8 cellular contexts compared by ENCODE assay signal in the genomic region with DNA sequence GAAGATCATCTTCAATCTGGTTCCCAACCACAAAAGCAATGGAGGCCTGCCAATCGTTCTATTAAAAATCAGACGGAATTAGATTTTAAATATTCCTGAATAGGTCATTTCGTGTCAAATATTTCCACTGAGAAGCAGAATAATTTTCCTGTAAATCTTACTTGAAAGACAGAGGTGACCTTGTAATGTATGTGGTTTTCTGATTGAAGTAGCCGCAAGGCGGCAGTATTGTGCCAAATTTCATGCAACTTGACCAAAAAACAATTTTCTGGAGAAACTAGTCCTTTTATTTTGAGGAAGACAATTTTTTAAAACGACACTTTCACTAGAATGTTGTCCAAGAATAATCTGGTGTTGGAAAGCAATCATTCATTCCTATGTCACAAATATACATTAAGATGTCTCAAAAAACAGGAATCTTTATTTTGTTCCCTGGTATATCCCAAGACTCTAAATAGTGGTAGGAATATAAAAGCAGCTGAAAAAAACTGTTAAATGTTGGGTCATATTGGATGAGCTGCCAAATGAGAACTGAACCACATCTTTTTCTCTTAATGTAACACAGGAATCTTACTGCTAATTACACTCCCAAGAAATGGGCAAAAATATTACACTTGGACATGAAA. TPM values are rescaled to one million over a fixed set of nuclear protein-coding genes. Genes with fewer than 3 reads are reported as not detected.
DNase-seq lines count a peak whose midpoint lies in the region; ATAC-seq, FAIRE-seq and TF ChIP-seq lines count a peak whose summit lies in the region.

No MANE protein-coding gene starts in this region.

- H4K20me1 ChIP-seq in PC-3 (ENCODE audit: low read length) (no peaks in the 10 kb centered on the region), HepG2 (ENCODE audit: insufficient read depth, low read length) (no peaks in the 10 kb centered on the region)

- no peaks in the 10 kb centered on the region for H3K36me3 ChIP-seq in CD8-positive, alpha-beta T cell (ENCODE audit: insufficient read depth, low read length)
- H3K36me3 ChIP-seq in PC-3 (ENCODE audit: low read depth, low read length) (no peaks in the 10 kb centered on the region), HepG2 (replicated peaks in 1 of 2; ENCODE audit: control insufficient read depth in 1 of 2, insufficient read depth in 2 of 2, low read length in 2 of 2) (no peaks in the 10 kb centered on the region), testis (ENCODE audit: low read depth, missing control alignments) (no peaks in the 10 kb centered on the region)

- no peak for TF ChIP-seq POLR2A in HepG2 (IDR thresholded peaks at IDR 0.05; ENCODE audit: insufficient read depth in 1 of 2, low read depth in 2 of 2, low read length in 2 of 2)
- no peak for TF ChIP-seq POLR2A in testis (IDR thresholded peaks at IDR 0.05)

- BruUV-seq in PC-3 (replicated peaks; lab: Mats Ljungman, UMichigan) (no TSS peak), HepG2 (replicated peaks; lab: Mats Ljungman, UMichigan) (no TSS peak)

- no peaks in the 10 kb centered on the region for H3K9me3 ChIP-seq in CD8-positive, alpha-beta T cell (ENCODE audit: low read length)
- H3K9me3 ChIP-seq in PC-3 (ENCODE audit: low read length) (no peaks in the 10 kb centered on the region), HepG2 (ENCODE audit: low read length) (no peaks in the 10 kb centered on the region), testis (no peaks in the 10 kb centered on the region)

- TF ChIP-seq EP300 in HepG2 (IDR thresholded peaks at IDR 0.05; ENCODE audit: low read depth in 2 of 2, low read length in 2 of 2) = no peak
- no peak for TF ChIP-seq EP300 in HepG2 (CRISPR knock-in tag; IDR thresholded peaks at IDR 0.05; ENCODE audit: borderline replicate concordance)

- CTCF ChIA-PET in CD8-positive, alpha-beta T cell (lab: Charles Lee) = no interaction called here
- CTCF ChIA-PET in PC-3 (lab: Charles Lee) (interaction anchor here (0.7 kb wide), 1 partner anchor 857 kb away, joined by 4 read pairs; no protein-coding TSS in a partner anchor), HepG2 (lab: Yijun Ruan, JAX; ENCODE audit: low intra/inter-chr PET ratio, low total read pairs) (interaction anchor here (1.0 kb wide), 1 partner anchor 74 kb away, joined by 3 read pairs; no protein-coding TSS in a partner anchor)

- in situ Hi-C loops in HepG2 (cut with HindIII; ENCODE audit: extremely low pct_ligation_motif_present, low pct_unique_long_range_greater_than_20kb) = loop anchor here (25.0 kb wide), 1 partner anchor 861 kb away; no protein-coding TSS in a partner anchor

- H3K4me3 Mint-ChIP-seq in CD8-positive, alpha-beta T cell = no peak overlapping the region
- H3K4me3 Mint-ChIP-seq in chondrocyte (ENCODE audit: unreplicated experiment) = no peak overlapping the region

- H3K9ac ChIP-seq in PC-3 (ENCODE audit: low read length) (no peak overlapping the region), HepG2 (ENCODE audit: insufficient read depth, low read depth, low read length) (no peak overlapping the region)

- no peaks in the 10 kb centered on the region for H3K27me3 ChIP-seq in CD8-positive, alpha-beta T cell (ENCODE audit: insufficient read depth, low read length)
- H3K27me3 ChIP-seq in PC-3 (ENCODE audit: low read length) (no peaks in the 10 kb centered on the region), HepG2 (ENCODE audit: control insufficient read depth in 1 of 2, insufficient read depth in 2 of 2, low read length in 2 of 2) (no peaks in the 10 kb centered on the region), testis (no peaks in the 10 kb centered on the region)

- FAIRE-seq in HepG2 (lab: Jason Lieb, UNC) = peak; percentile 40

- no peaks in the 10 kb centered on the region for H3K4me1 Mint-ChIP-seq in CD8-positive, alpha-beta T cell (ENCODE audit: low read depth)
- H3K4me1 Mint-ChIP-seq in chondrocyte (ENCODE audit: low read depth) = peaks cover 45% of the 10 kb centered on the region

- H3K4me1 ChIP-seq in CD8-positive, alpha-beta T cell (ENCODE audit: insufficient read depth, low read length) = no peaks in the 10 kb centered on the region
- peaks cover 17% of the 10 kb centered on the region; the same call in 1 of the 2 replicates for H3K4me1 ChIP-seq in PC-3 (ENCODE audit: insufficient read depth, low read length)
- no peaks in the 10 kb centered on the region for H3K4me1 ChIP-seq in HepG2 (ENCODE audit: insufficient read depth, low read length)
- H3K4me1 ChIP-seq in testis = no peaks in the 10 kb centered on the region

- H3K27ac Mint-ChIP-seq in CD8-positive, alpha-beta T cell = no peak overlapping the region
- no peak overlapping the region for H3K27ac Mint-ChIP-seq in chondrocyte (ENCODE audit: unreplicated experiment)

- no peak for TF ChIP-seq RAD21 in HepG2 (CRISPR knock-in tag; IDR thresholded peaks at IDR 0.05)

- H2AFZ ChIP-seq in PC-3 (ENCODE audit: low read length) = no peak overlapping the region
- no peak overlapping the region for H2AFZ ChIP-seq in HepG2 (ENCODE audit: low read length)

- H3K4me2 ChIP-seq in PC-3 (ENCODE audit: low read length) = no peak overlapping the region
- no peak overlapping the region for H3K4me2 ChIP-seq in HepG2 (ENCODE audit: low read depth, low read length)

- no peaks in the 10 kb centered on the region for H3K36me3 Mint-ChIP-seq in CD8-positive, alpha-beta T cell
- no peaks in the 10 kb centered on the region for H3K36me3 Mint-ChIP-seq in chondrocyte (ENCODE audit: low read depth)

- H3K9me2 ChIP-seq in PC-3 (replicated peaks; ENCODE audit: low read length) = no peaks in the 10 kb centered on the region

- no peaks in the 10 kb centered on the region for H3K79me2 ChIP-seq in PC-3 (ENCODE audit: low read length)
- no peaks in the 10 kb centered on the region for H3K79me2 ChIP-seq in HepG2 (ENCODE audit: insufficient read depth, low read length)

- no peak overlapping the region for H3K27ac ChIP-seq in CD8-positive, alpha-beta T cell (ENCODE audit: low read depth, low read length)
- H3K27ac ChIP-seq in PC-3 (ENCODE audit: low read length) (no peak overlapping the region), HepG2 (ENCODE audit: extremely low read length, insufficient read depth, low read length) (no peak overlapping the region), testis (no peak overlapping the region)

- WGBS in HepG2 (ENCODE audit: low lambda C conversion rate) = 3% methylated on average over 6 of the region's 6 CpGs
- WGBS in testis, 2 donors = 21 to 33% methylated on average over 6 of the region's 6 CpGs

- ATAC-seq in CD8-positive, alpha-beta T cell = no peak
- ATAC-seq in PC-3 (no peak), HepG2 (no peak), HG02840 (IDR thresholded peaks at IDR 0.05; ENCODE audit: low FRiP score, unreplicated experiment) (no peak), GM21825 (IDR thresholded peaks at IDR 0.05; ENCODE audit: unreplicated experiment) (no peak)

- no peak for DNase-seq in CD8-positive, alpha-beta T cell
- DNase-seq in HCEC 1CT (peak; percentile 37), PC-3 (peak; percentile 79), chondrocyte (ENCODE audit: low spot score) (no peak), HepG2 (ENCODE audit: low spot score) (peak; percentile 23), testis (peak; percentile 71)

- H3K27me3 Mint-ChIP-seq in CD8-positive, alpha-beta T cell (ENCODE audit: low read depth) = no peaks in the 10 kb centered on the region
- no peaks in the 10 kb centered on the region for H3K27me3 Mint-ChIP-seq in chondrocyte (ENCODE audit: low read depth)

- intact Hi-C loops in CD8-positive, alpha-beta T cell (cut with DNase I, micrococcal nuclease) = no loop called here
- intact Hi-C loops in PC-3 (cut with micrococcal nuclease) (loop anchor here (2.0 kb wide), 3 partner anchors 75 to 1127 kb away; no protein-coding TSS in a partner anchor), HepG2 (cut with micrococcal nuclease; ENCODE audit: unreplicated experiment) (loop anchor here (5.0 to 10.0 kb wide), 2 partner anchors 563 to 1126 kb away; no protein-coding TSS in a partner anchor), testis (cut with DNase I; ENCODE audit: low total_unique reads) (no loop called here)

- H3K4me3 ChIP-seq in CD8-positive, alpha-beta T cell (ENCODE audit: low read depth, low read length) = no peak overlapping the region
- H3K4me3 ChIP-seq in PC-3 (ENCODE audit: low read length) (no peak overlapping the region), HepG2 (replicated peaks in 1 of 3; ENCODE audit: insufficient read depth in 1 of 3, low read depth in 2 of 3, low read length in 3 of 3) (no peak overlapping the region), testis (no peak overlapping the region)

- no peaks in the 10 kb centered on the region for H3F3A ChIP-seq in PC-3 (ENCODE audit: low read length, unreplicated experiment)

- no peaks in the 10 kb centered on the region for H3K9me3 Mint-ChIP-seq in CD8-positive, alpha-beta T cell
- no peaks in the 10 kb centered on the region for H3K9me3 Mint-ChIP-seq in chondrocyte (ENCODE audit: low read depth)

- POLR2A ChIA-PET in CD8-positive, alpha-beta T cell (lab: Charles Lee) = no interaction called here
- POLR2A ChIA-PET in PC-3 (lab: Charles Lee; ENCODE audit: unreplicated experiment) (no interaction called here), HepG2 (lab: Yijun Ruan, JAX) (no interaction called here)

- peak; percentile 24 for TF ChIP-seq CTCF in CD8-positive, alpha-beta T cell (IDR thresholded peaks at IDR 0.05)
- TF ChIP-seq CTCF in PC-3 (conservative IDR thresholded peaks at IDR 0.05; ENCODE audit: low read depth, low read length) (peak; percentile 90), chondrocyte (IDR thresholded peaks at IDR 0.05) (peak; percentile 97), HepG2 (CRISPR knock-in tag; IDR thresholded peaks at IDR 0.05) (peak; percentile 67), testis (IDR thresholded peaks at IDR 0.05) (peak in 2 of 3 experiments; percentile 53 to 78)

RNA-seq across cellular contexts. Expression of gene SPAG17, which starts 33.6 kb away (rescaled TPM):
- not detected for total RNA-seq in CD8-positive, alpha-beta T cell
- total RNA-seq in PC-3 (2014; rRNA removed) (not detected in 2 replicates), chondrocyte (0.30 to 0.82 TPM in 2 of 3 replicates, not detected in the other), HepG2 (2016; rRNA removed; fragmentation: Illumina TruSeq; extraction: Trizol) (not detected in 2 replicates), testis (10 to 100 TPM; 34.6 to 95.7 TPM)
- total RNA-seq in HepG2 (2016; cell fraction: cytosol; rRNA removed; fragmentation: Illumina TruSeq; extraction: Trizol; ENCODE audit: low read depth) = not detected in 2 replicates
- total RNA-seq in HepG2 (2016; cell fraction: insoluble cytoplasmic fraction; rRNA removed; fragmentation: Illumina TruSeq; extraction: Trizol) = not detected in 2 replicates
- not detected in 2 replicates for total RNA-seq in HepG2 (2016; cell fraction: membrane; rRNA removed; fragmentation: Illumina TruSeq; extraction: Trizol)
- not detected in 2 replicates for total RNA-seq in HepG2 (2016; cell fraction: nucleus; rRNA removed; fragmentation: Illumina TruSeq; extraction: Trizol)
- polyA plus RNA-seq in HepG2 (2011; rRNA removed) (not detected in 2 replicates), testis (ENCODE audit: insufficient read depth, low read depth, low replicate concordance) (38.7 TPM)
- polyA plus RNA-seq in HepG2 (2011; cell fraction: cytosol; rRNA removed) = not detected in 2 replicates
- not detected in 2 replicates for polyA plus RNA-seq in HepG2 (2011; cell fraction: nucleus; rRNA removed)
- not detected in 2 replicates for polyA plus RNA-seq in HepG2 (2012)
- not detected in 2 replicates for polyA plus RNA-seq in HepG2 (2016; cell fraction: cytosol; fragmentation: Illumina TruSeq; extraction: Trizol; ENCODE audit: low read depth)
- not detected in 2 replicates for polyA plus RNA-seq in HepG2 (2016; cell fraction: insoluble cytoplasmic fraction; fragmentation: Illumina TruSeq; extraction: Trizol; ENCODE audit: low read depth)
- not detected in 2 replicates for polyA plus RNA-seq in HepG2 (2016; cell fraction: membrane; fragmentation: Illumina TruSeq; extraction: Trizol; ENCODE audit: low read depth)
- not detected in 2 replicates for polyA plus RNA-seq in HepG2 (2016; cell fraction: nucleus; fragmentation: Illumina TruSeq; extraction: Trizol; ENCODE audit: insufficient read depth, low read depth)
- not detected in 2 replicates for polyA minus RNA-seq in HepG2 (2011; rRNA and poly(A)+ RNA removed; ENCODE audit: low replicate concordance)
- polyA minus RNA-seq in HepG2 (2011; cell fraction: cytosol; rRNA and poly(A)+ RNA removed) = not detected in 2 replicates
- not detected in 2 replicates for polyA minus RNA-seq in HepG2 (2011; cell fraction: nucleus; rRNA and poly(A)+ RNA removed)

Comparison
In these comparisons a context has a peak if more than half of its experiments do, and no peak if none do; other contexts are left out.
1. DNase-seq: peak in HCEC 1CT (single experiment), PC-3 (single experiment), HepG2 (single experiment) and testis (single experiment); none in CD8-positive, alpha-beta T cell (0 of 7) and chondrocyte (single experiment).
2. CTCF ChIP-seq: peak in every context shown above with its lines; median percentile 97 in chondrocyte; 90 in PC-3; 67 in HepG2; 66 in testis; 24 in CD8-positive, alpha-beta T cell.
3. RNA of gene SPAG17, which starts 33.6 kb away (total RNA-seq): 34.6 to 95.7 TPM in testis; 0.30 to 0.82 TPM in chondrocyte, not detected in CD8-positive, alpha-beta T cell, not detected in PC-3 and not detected in HepG2; every median in the first group is over 10 times any median in the second.
4. intact Hi-C loops: an anchor here in PC-3 (2.0 kb wide) and HepG2 (5.0 to 10.0 kb wide); none called in CD8-positive, alpha-beta T cell and testis.